In the genomic region with DNA sequence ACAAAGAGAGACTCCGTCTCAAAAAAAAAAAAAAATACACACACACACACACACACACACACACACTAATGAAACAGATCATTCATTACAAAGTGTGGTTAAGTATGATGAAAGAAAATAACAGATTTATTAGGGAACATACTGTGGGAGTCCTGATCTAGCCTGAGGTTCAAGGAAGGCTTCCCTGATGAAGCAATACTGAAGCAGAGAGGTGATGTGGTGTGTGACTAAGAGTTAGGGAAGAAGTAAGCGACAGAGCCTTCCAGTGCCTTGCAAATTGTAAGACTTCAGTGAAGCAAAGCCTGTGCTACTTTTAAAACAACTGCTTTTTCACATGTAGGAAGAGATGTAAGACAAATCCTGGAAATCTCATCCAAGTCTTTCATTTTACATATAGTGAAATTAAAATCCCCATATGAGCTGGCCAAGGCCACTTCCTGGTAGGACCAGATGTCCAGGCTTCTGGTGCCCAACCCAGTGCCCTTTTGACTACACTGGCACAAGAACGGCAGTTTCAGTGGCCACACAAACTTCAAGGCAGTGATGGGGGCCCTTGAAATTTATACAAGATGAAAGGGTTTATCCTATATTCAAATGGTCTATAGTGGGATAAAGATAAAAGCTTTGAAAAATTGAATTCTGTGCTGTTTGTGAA, we compare ENCODE assay signal across 18 cellular contexts.
A peak's percentile ranks its signal among the peaks of the same experiment; 100 is the strongest.
DNase-seq lines count a peak whose midpoint lies in the region; ATAC-seq and TF ChIP-seq lines count a peak whose summit lies in the region.
"Had no signal": no experiment of that assay in that cellular context is flagged by ENCODE, and none has a peak within 500 bp of the region (broad histone marks: within the 10 kb centered on the region; RNA-seq: fewer than 3 reads in every experiment).

No MANE protein-coding gene starts in this region.

- H3K4me1 ChIP-seq in upper lobe of right lung, result peaks cover 15% of the 10 kb centered on the region
- H3K4me1 ChIP-seq: BLaER1 treated with 17β-estradiol and CSF1 and Interleukin-3, amounts not matched to agents 10 nM and 100 nM had no signal

- no peaks in the 10 kb centered on the region for H3K27me3 ChIP-seq in upper lobe of right lung
- H3K27me3 ChIP-seq: BLaER1 treated with 17β-estradiol and CSF1 and Interleukin-3, amounts not matched to agents 10 nM and 100 nM; brain microvascular endothelial cell had no signal

- no peaks in the 10 kb centered on the region for H3K36me3 ChIP-seq in upper lobe of right lung
- H3K36me3 ChIP-seq: BLaER1 treated with 17β-estradiol and CSF1 and Interleukin-3, amounts not matched to agents 10 nM and 100 nM; brain microvascular endothelial cell had no signal

- H3K4me3 ChIP-seq in epithelial cell of esophagus (ENCODE audit: low read length) (no peak overlapping the region), upper lobe of right lung (no peak overlapping the region)
- H3K4me3 ChIP-seq: BLaER1 treated with 17β-estradiol and CSF1 and Interleukin-3, amounts not matched to agents 10 nM and 100 nM had no signal

- peak; percentile 47 for DNase-seq in DMS 273 (lab: John Stamatoyannopoulos, UW; ENCODE audit: unreplicated experiment)
- no peak for DNase-seq in DMS 273 treated with DMSO at 0.1 percent for 48 hours (lab: John Stamatoyannopoulos, UW)
- peak; percentile 94 for DNase-seq in epithelial cell of esophagus (ENCODE audit: low read depth)
- peak; percentile 52 for DNase-seq in kidney glomerular epithelial cell (lab: John Stamatoyannopoulos, UW)
- DNase-seq in upper lobe of right lung, result no peak
- no peak for DNase-seq in COR-L47 (lab: John Stamatoyannopoulos, UW)
- no peak for DNase-seq in T-helper 9 cell
- DNase-seq in SHP77 treated with DMSO at 0.1 percent for 48 hours (lab: John Stamatoyannopoulos, UW), result no peak
- DNase-seq: activated naive CD4-positive, alpha-beta T cell treated with anti-CD3 and anti-CD28 coated beads, Interleukin-2, amount 10 ng/mL, durations not matched to agents 7 days and 5 days; brain microvascular endothelial cell; dermis blood vessel endothelial cell; DMS53; foreskin melanocyte; NCI-H1092; NK-92 treated with Interleukin-12 subunit alpha and Interleukin-12 subunit beta, amount 100 ng/mL, for 24 hours had no signal

- H3K27ac ChIP-seq in upper lobe of right lung, result no peak overlapping the region
- H3K27ac ChIP-seq: 22Rv1; BLaER1 treated with 17β-estradiol and CSF1 and Interleukin-3, amounts not matched to agents 10 nM and 100 nM; brain microvascular endothelial cell had no signal

- intact Hi-C loops in upper lobe of right lung (cut with DNase I), result no loop called here

- ATAC-seq in upper lobe of right lung, result peak; percentile 60
- ATAC-seq: natural killer cell treated with Interleukin-12 subunit alpha and Interleukin-12 subunit beta and Interleukin-15 and Interleukin-18, amount 100 ng/mL, for 72 hours had no signal

- TF ChIP-seq CTCF in epithelial cell of esophagus (IDR thresholded peaks at IDR 0.05; ENCODE audit: insufficient read depth, low read depth, low read length, missing control alignments), result no peak
- no peak for TF ChIP-seq CTCF in upper lobe of right lung (IDR thresholded peaks at IDR 0.05)

- no peaks in the 10 kb centered on the region for H3K9me3 ChIP-seq in upper lobe of right lung
- H3K9me3 ChIP-seq: BLaER1 treated with 17β-estradiol and CSF1 and Interleukin-3, amounts not matched to agents 10 nM and 100 nM had no signal

Comparison
In these comparisons a context has a peak if more than half of its experiments do, and no peak if none do; other contexts are left out.
1. DNase-seq: peak in DMS 273 (single experiment), epithelial cell of esophagus (single experiment) and kidney glomerular epithelial cell (single experiment); none in DMS 273 treated with DMSO at 0.1 percent for 48 hours (single experiment), upper lobe of right lung (single experiment), COR-L47 (single experiment), T-helper 9 cell (single experiment) and SHP77 treated with DMSO at 0.1 percent for 48 hours (single experiment).